ENCODE assay signal across 1 cellular context in the genomic region with DNA sequence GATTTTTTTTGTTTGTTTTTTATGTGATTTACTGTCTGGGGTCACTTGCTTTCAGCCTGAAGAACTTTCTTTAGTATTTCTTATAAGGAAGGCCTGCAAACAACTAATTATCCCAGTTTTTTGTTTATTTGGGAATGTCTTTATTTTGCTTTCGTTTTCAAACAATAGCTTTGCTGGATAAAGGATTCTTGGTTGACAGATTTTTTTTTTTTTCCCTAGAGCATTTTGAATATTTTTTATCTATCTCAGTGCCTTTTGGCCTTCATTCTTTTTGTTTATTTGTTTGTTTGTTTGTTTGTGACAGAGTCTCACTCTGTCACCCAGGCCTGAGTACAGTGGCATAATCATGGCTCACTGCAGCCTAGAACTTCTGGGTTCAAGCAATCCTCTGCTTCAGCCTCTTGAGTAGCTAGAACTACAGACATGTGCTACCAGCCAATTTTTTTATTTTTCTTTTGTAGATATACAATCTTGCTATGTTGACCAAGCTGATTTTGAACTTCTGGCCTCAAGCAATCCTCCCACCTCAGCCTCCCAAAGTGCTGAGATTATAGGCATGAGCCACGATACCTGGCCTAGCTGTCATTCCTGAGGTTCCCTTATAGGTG.
TF ChIP-seq lines count a peak whose summit lies in the region.

No MANE protein-coding gene starts in this region.

TF ChIP-seq in HEK293, 187 proteins besides CTCF, POLR2A, EP300 and RAD21 (continued from another document):
- 0 out of 2 replicates have a peak, but pooled peaks have one; percentile 15 for TF ChIP-seq SP7 (tag by site-specific recombination; IDR thresholded peaks at IDR 0.05)
